ENCODE assay signal across 33 cellular contexts in genomic region chr2:111149882-111150455, GRCh38.
"Had no signal": no experiment of that assay in that cellular context is flagged by ENCODE, and none has a peak within 500 bp of the region (broad histone marks: within the 10 kb centered on the region; RNA-seq: fewer than 3 reads in every experiment).

No MANE protein-coding gene starts in this region.

- H3K9me3 Mint-ChIP-seq: activated CD4-positive, alpha-beta memory T cell treated with anti-CD3 and anti-CD28 coated beads, Interleukin-2, amount 10 ng/mL, durations not matched to agents 7 days and 5 days; activated naive CD4-positive, alpha-beta T cell treated with anti-CD3 and anti-CD28 coated beads for 36 hours; activated naive CD8-positive, alpha-beta T cell treated with anti-CD3 and anti-CD28 coated beads for 36 hours; activated T-cell treated with anti-CD3 and anti-CD28 coated beads, Interleukin-2, amount 50 U/mL, for 72 hours; effector memory CD8-positive, alpha-beta T cell; nephron; T-helper 1 cell treated with Interleukin-12 subunit alpha and Interleukin-12 subunit beta and Interleukin-4 antibody, amounts not matched to agents 30 μg/mL and 1 μg/mL, for 36 hours had no signal

- H3K27me3 Mint-ChIP-seq: activated CD8-positive, alpha-beta memory T cell treated with anti-CD3 and anti-CD28 coated beads, Interleukin-2, amount 10 ng/mL, durations not matched to agents 7 days and 5 days; effector memory CD8-positive, alpha-beta T cell had no signal

- H3K36me3 ChIP-seq: colonic mucosa, uterus had no signal

- ATAC-seq: activated CD8-positive, alpha-beta memory T cell treated with anti-CD3 and anti-CD28 coated beads, Interleukin-2, amount 10 ng/mL, durations not matched to agents 7 days and 5 days; activated T-cell treated with anti-CD3 and anti-CD28 coated beads, Interleukin-2, amount 50 U/mL, for 72 hours; body of pancreas; effector memory CD8-positive, alpha-beta T cell; left lung; mucosa of descending colon; pancreas; psoas muscle had no signal

- H3K9me3 ChIP-seq: adrenal gland, body of pancreas, colonic mucosa, left lung, mucosa of descending colon, neutrophil, pancreas, psoas muscle, sigmoid colon, tibial nerve, uterus had no signal

- H3K27me3 ChIP-seq: adrenal gland, body of pancreas, colonic mucosa, left lung, neutrophil, pancreas, sigmoid colon, tibial nerve, uterus had no signal

- H3K27ac ChIP-seq: adrenal gland, body of pancreas, colonic mucosa, left lung, neutrophil, pancreas, psoas muscle, sigmoid colon, tibial nerve, uterus, VCaP had no signal

- H3K4me1 ChIP-seq: colonic mucosa, pancreas, sigmoid colon, uterus had no signal

- H3K4me1 Mint-ChIP-seq: activated CD4-positive, alpha-beta memory T cell treated with anti-CD3 and anti-CD28 coated beads, Interleukin-2, amount 10 ng/mL, durations not matched to agents 7 days and 5 days had no signal

- DNase-seq: activated CD4-positive, alpha-beta memory T cell treated with anti-CD3 and anti-CD28 coated beads, Interleukin-2, amount 10 ng/mL, durations not matched to agents 7 days and 5 days; activated CD4-positive, alpha-beta T cell treated with anti-CD3 and anti-CD28 coated beads for 4 hours; activated CD8-positive, alpha-beta memory T cell treated with anti-CD3 and anti-CD28 coated beads, Interleukin-2, amount 10 ng/mL, durations not matched to agents 7 days and 5 days; activated effector memory CD4-positive, alpha-beta T cell treated with Interleukin-2 at 50 U/mL for 16 hours; activated naive CD4-positive, alpha-beta T cell treated with anti-CD3 and anti-CD28 coated beads for 36 hours; activated naive CD8-positive, alpha-beta T cell treated with anti-CD3 and anti-CD28 coated beads for 36 hours; activated T-cell treated with anti-CD3 and anti-CD28 coated beads, Interleukin-2, amount 50 U/mL, for 72 hours; adrenal gland; aorta; body of pancreas; colonic mucosa; effector memory CD8-positive, alpha-beta T cell; foreskin melanocyte; kidney glomerular epithelial cell; left lung; mesendoderm; mucosa of descending colon; pancreas; psoas muscle; sigmoid colon; stimulated activated CD4-positive, alpha-beta T cell treated with anti-CD3 and anti-CD28 coated beads, Interleukin-15, amount 100 ng/mL, for 24 hours; stimulated activated CD4-positive, alpha-beta T cell treated with anti-CD3 and anti-CD28 coated beads, Interleukin-2, amount 100 ng/mL, for 24 hours; stimulated activated naive CD4-positive, alpha-beta T cell treated with Interleukin-2 at 50 U/mL for 16 hours; SW 1271; T-helper 9 cell; uterus had no signal

- H3K4me3 ChIP-seq: adrenal gland, body of pancreas, colonic mucosa, left lung, lung, mucosa of descending colon, pancreas, psoas muscle, sigmoid colon, tibial nerve, uterus had no signal

- H3K27ac Mint-ChIP-seq: activated CD4-positive, alpha-beta memory T cell treated with anti-CD3 and anti-CD28 coated beads, Interleukin-2, amount 10 ng/mL, durations not matched to agents 7 days and 5 days; activated CD8-positive, alpha-beta memory T cell treated with anti-CD3 and anti-CD28 coated beads, Interleukin-2, amount 10 ng/mL, durations not matched to agents 7 days and 5 days; activated naive CD4-positive, alpha-beta T cell treated with anti-CD3 and anti-CD28 coated beads for 36 hours; activated naive CD8-positive, alpha-beta T cell treated with anti-CD3 and anti-CD28 coated beads for 36 hours; effector memory CD8-positive, alpha-beta T cell; T-helper 1 cell treated with Interleukin-12 subunit alpha and Interleukin-12 subunit beta and Interleukin-4 antibody, amounts not matched to agents 30 μg/mL and 1 μg/mL, for 36 hours had no signal

- H3K4me3 Mint-ChIP-seq: activated CD4-positive, alpha-beta memory T cell treated with anti-CD3 and anti-CD28 coated beads, Interleukin-2, amount 10 ng/mL, durations not matched to agents 7 days and 5 days; activated CD8-positive, alpha-beta memory T cell treated with anti-CD3 and anti-CD28 coated beads, Interleukin-2, amount 10 ng/mL, durations not matched to agents 7 days and 5 days; activated naive CD4-positive, alpha-beta T cell treated with anti-CD3 and anti-CD28 coated beads for 36 hours; activated naive CD8-positive, alpha-beta T cell treated with anti-CD3 and anti-CD28 coated beads for 36 hours; activated T-cell treated with anti-CD3 and anti-CD28 coated beads, Interleukin-2, amount 50 U/mL, for 72 hours; effector memory CD8-positive, alpha-beta T cell; nephron; T-helper 1 cell treated with Interleukin-12 subunit alpha and Interleukin-12 subunit beta and Interleukin-4 antibody, amounts not matched to agents 30 μg/mL and 1 μg/mL, for 36 hours had no signal

- FAIRE-seq: pancreas, TTC549 had no signal
